In the genomic region with DNA sequence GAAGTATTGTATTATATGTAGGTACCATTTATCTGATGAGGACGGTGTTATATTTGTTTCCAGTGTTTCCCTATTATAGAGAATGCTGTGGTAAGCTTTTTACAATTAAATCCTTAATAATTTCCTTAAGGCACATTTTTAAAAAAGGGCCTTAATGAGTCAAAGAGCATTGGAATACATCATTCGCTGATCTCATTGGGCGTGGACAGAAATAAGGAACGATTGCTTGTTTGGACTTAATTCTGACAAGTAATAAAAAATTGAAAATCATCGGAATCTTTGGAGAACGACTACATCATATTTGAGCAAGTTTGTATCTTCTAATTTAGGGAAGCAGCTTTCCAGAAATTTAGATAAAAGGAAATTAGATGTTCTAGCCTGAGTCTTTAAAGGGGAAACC, we compare ENCODE assay signal across 15 cellular contexts.
"Had no signal": no experiment of that assay in that cellular context is flagged by ENCODE, and none has a peak within 500 bp of the region (broad histone marks: within the 10 kb centered on the region; RNA-seq: fewer than 3 reads in every experiment).

No MANE protein-coding gene starts in this region.

- ATAC-seq: mucosa of descending colon; naive thymus-derived CD8-positive, alpha-beta T cell had no signal

- DNase-seq: colonic mucosa; dermis blood vessel endothelial cell; kidney glomerular epithelial cell; mammary epithelial cell; mucosa of descending colon; naive thymus-derived CD8-positive, alpha-beta T cell; ovary; small intestine; stimulated activated CD4-positive, alpha-beta T cell treated with anti-CD3 and anti-CD28 coated beads, Interleukin-12 subunit alpha, Interleukin-12 subunit beta, amount 100 ng/mL, for 4 hours; stimulated activated naive CD4-positive, alpha-beta T cell; stomach; substantia nigra; transverse colon had no signal

- H3K27me3 ChIP-seq: colonic mucosa, ovary, right atrium auricular region, stomach, transverse colon had no signal

- H3K27ac ChIP-seq: colonic mucosa, ovary, right atrium auricular region, stomach, thoracic aorta, transverse colon had no signal

- H3K36me3 ChIP-seq: colonic mucosa, ovary, right atrium auricular region, stomach, thoracic aorta, transverse colon had no signal

- H3K4me3 ChIP-seq: colonic mucosa, mucosa of descending colon, ovary, right atrium auricular region, stomach, thoracic aorta, transverse colon had no signal

- H3K9me3 ChIP-seq: colonic mucosa, mucosa of descending colon, ovary, right atrium auricular region, stomach, thoracic aorta, transverse colon had no signal

- H3K4me1 ChIP-seq: colonic mucosa had no signal
